In genomic region chr5:154829589-154830218, GRCh38 we compare ENCODE assay signal across 10 cellular contexts. TPM values are rescaled to one million over a fixed set of nuclear protein-coding genes. Genes with fewer than 3 reads are reported as not detected.
DNase-seq lines count a peak whose midpoint lies in the region; ATAC-seq and TF ChIP-seq lines count a peak whose summit lies in the region.
"Had no signal": no experiment of that assay in that cellular context is flagged by ENCODE, and none has a peak within 500 bp of the region (broad histone marks: within the 10 kb centered on the region; RNA-seq: fewer than 3 reads in every experiment).

No MANE protein-coding gene starts in this region.

- no peak overlapping the region for H3K4me3 ChIP-seq in stomach
- H3K4me3 ChIP-seq: right lobe of liver had no signal

- H3K36me3 ChIP-seq in stomach: peaks cover 8 to 71% (median 66%) of the 10 kb centered on the region in 4 donors

- no peak for TF ChIP-seq EP300 in stomach (IDR thresholded peaks at IDR 0.05)

- no peak overlapping the region for H3K4me3 Mint-ChIP-seq in activated CD8-positive, alpha-beta memory T cell treated with anti-CD3 and anti-CD28 coated beads, Interleukin-2, amount 10 ng/mL, durations not matched to agents 7 days and 5 days
- no peak overlapping the region for H3K4me3 Mint-ChIP-seq in activated CD4-positive, alpha-beta memory T cell treated with anti-CD3 and anti-CD28 coated beads for 36 hours

- H3K9me3 ChIP-seq in stomach: no peaks in the 10 kb centered on the region
- H3K9me3 ChIP-seq: right lobe of liver had no signal

- peaks cover 10% of the 10 kb centered on the region for H3K36me3 Mint-ChIP-seq in activated CD8-positive, alpha-beta memory T cell treated with anti-CD3 and anti-CD28 coated beads, Interleukin-2, amount 10 ng/mL, durations not matched to agents 7 days and 5 days
- peaks cover 11% of the 10 kb centered on the region for H3K36me3 Mint-ChIP-seq in activated CD4-positive, alpha-beta memory T cell treated with anti-CD3 and anti-CD28 coated beads for 36 hours

- no peaks in the 10 kb centered on the region for H3K27me3 Mint-ChIP-seq in activated CD8-positive, alpha-beta memory T cell treated with anti-CD3 and anti-CD28 coated beads, Interleukin-2, amount 10 ng/mL, durations not matched to agents 7 days and 5 days
- H3K27me3 Mint-ChIP-seq in activated CD4-positive, alpha-beta memory T cell treated with anti-CD3 and anti-CD28 coated beads for 36 hours: no peaks in the 10 kb centered on the region

- no peaks in the 10 kb centered on the region for H3K9me3 Mint-ChIP-seq in activated CD8-positive, alpha-beta memory T cell treated with anti-CD3 and anti-CD28 coated beads, Interleukin-2, amount 10 ng/mL, durations not matched to agents 7 days and 5 days (ENCODE audit: low read depth)
- no peaks in the 10 kb centered on the region for H3K9me3 Mint-ChIP-seq in activated CD4-positive, alpha-beta memory T cell treated with anti-CD3 and anti-CD28 coated beads for 36 hours

- peak overlapping the region in 2 of 5 donors; percentile 46 to 67 for H3K27ac ChIP-seq in stomach
- H3K27ac ChIP-seq: right lobe of liver had no signal

- peaks cover 4 to 22% (median 11%) of the 10 kb centered on the region in 4 donors for H3K4me1 ChIP-seq in stomach

- peak; percentile 55 for DNase-seq in activated CD8-positive, alpha-beta memory T cell treated with anti-CD3 and anti-CD28 coated beads, Interleukin-2, amount 10 ng/mL, durations not matched to agents 7 days and 5 days
- no peak for DNase-seq in activated CD8-positive, alpha-beta memory T cell treated with anti-CD3 and anti-CD28 coated beads, Interleukin-2, amount 50 U/mL, for 4 hours
- peak; percentile 61 for DNase-seq in activated CD4-positive, alpha-beta memory T cell treated with anti-CD3 and anti-CD28 coated beads for 36 hours
- DNase-seq in glomerular visceral epithelial cell (ENCODE audit: extremely low spot score) (peak; percentile 89), stomach (peak; percentile 34), NCI-H2107 treated with DMSO at 0.1 percent for 48 hours (lab: John Stamatoyannopoulos, UW; ENCODE audit: unreplicated experiment) (no peak), head of caudate nucleus (no peak)
- DNase-seq: amniotic stem cell, right lobe of liver had no signal

- peaks cover 36% of the 10 kb centered on the region for H3K4me1 Mint-ChIP-seq in activated CD8-positive, alpha-beta memory T cell treated with anti-CD3 and anti-CD28 coated beads, Interleukin-2, amount 10 ng/mL, durations not matched to agents 7 days and 5 days
- H3K4me1 Mint-ChIP-seq in activated CD4-positive, alpha-beta memory T cell treated with anti-CD3 and anti-CD28 coated beads for 36 hours (ENCODE audit: low read depth): peaks cover 37% of the 10 kb centered on the region

- H3K27me3 ChIP-seq in stomach: no peaks in the 10 kb centered on the region
- H3K27me3 ChIP-seq: right lobe of liver had no signal

- ATAC-seq in activated CD8-positive, alpha-beta memory T cell treated with anti-CD3 and anti-CD28 coated beads, Interleukin-2, amount 10 ng/mL, durations not matched to agents 7 days and 5 days: peak; percentile 68
- no peak for ATAC-seq in GM19395 (IDR thresholded peaks at IDR 0.05; ENCODE audit: unreplicated experiment)

- intact Hi-C loops in activated CD4-positive, alpha-beta memory T cell treated with anti-CD3 and anti-CD28 coated beads for 36 hours (cut with micrococcal nuclease): loop anchor here (1.0 to 2.0 kb wide), 2 partner anchors 29 to 71 kb away; partner anchors contain the start of gene CNOT8
- intact Hi-C loops in stomach (cut with DNase I; ENCODE audit: low total_unique reads) (no loop called here), head of caudate nucleus (cut with DNase I) (no loop called here)

- 66 to 87% (median 74%) methylated on average over 3 to 4 of the region's 4 CpGs for WGBS in stomach, 5 donors

- TF ChIP-seq POLR2A in stomach (IDR thresholded peaks at IDR 0.05): no peak

- TF ChIP-seq CTCF in stomach (IDR thresholded peaks at IDR 0.05): no peak

- peak overlapping the region; percentile 76 for H3K27ac Mint-ChIP-seq in activated CD8-positive, alpha-beta memory T cell treated with anti-CD3 and anti-CD28 coated beads, Interleukin-2, amount 10 ng/mL, durations not matched to agents 7 days and 5 days
- peak overlapping the region; percentile 89 for H3K27ac Mint-ChIP-seq in activated CD4-positive, alpha-beta memory T cell treated with anti-CD3 and anti-CD28 coated beads for 36 hours

- CTCF ChIA-PET in activated CD8-positive, alpha-beta memory T cell treated with anti-CD3 and anti-CD28 coated beads, Interleukin-2, amount 10 ng/mL, durations not matched to agents 7 days and 5 days (lab: Charles Lee): interaction anchor here (1.4 to 2.1 kb wide), 2 partner anchors 29 to 179 kb away, joined by 3 to 6 read pairs; partner anchors contain the start of gene CNOT8
- CTCF ChIA-PET in activated CD4-positive, alpha-beta memory T cell treated with anti-CD3 and anti-CD28 coated beads for 36 hours (lab: Charles Lee): interaction anchor here (1.0 kb wide), 1 partner anchor 27 kb away, joined by 4 read pairs; no protein-coding TSS in a partner anchor

- POLR2A ChIA-PET in activated CD4-positive, alpha-beta memory T cell treated with anti-CD3 and anti-CD28 coated beads for 36 hours (lab: Charles Lee): interaction anchor here (0.8 kb wide), 1 partner anchor 72 kb away, joined by 3 read pairs; no protein-coding TSS in a partner anchor

RNA-seq across cellular contexts. Expression of gene FAXDC2, which starts 20.7 kb away (rescaled TPM):
- total RNA-seq in activated CD8-positive, alpha-beta memory T cell treated with anti-CD3 and anti-CD28 coated beads, Interleukin-2, amount 10 ng/mL, durations not matched to agents 7 days and 5 days: not detected
- total RNA-seq in activated CD4-positive, alpha-beta memory T cell treated with anti-CD3 and anti-CD28 coated beads for 36 hours: not detected
- total RNA-seq in stomach: 100 to 1,000 TPM in 1 of 5 donors, 10 to 100 TPM in 4; 16.5 to 160 (median 24.5) TPM
- 10 to 100 TPM in 2 of 3 donors, 1 to 10 TPM in 1; 4.9 to 13.5 (median 10.7) TPM for polyA plus RNA-seq in stomach

RNA-seq across cellular contexts. Expression of gene CNOT8, which starts 28.7 kb away (rescaled TPM):
- total RNA-seq in activated CD8-positive, alpha-beta memory T cell treated with anti-CD3 and anti-CD28 coated beads, Interleukin-2, amount 10 ng/mL, durations not matched to agents 7 days and 5 days: 10 to 100 TPM; 61.6 to 62.4 TPM
- total RNA-seq in activated CD4-positive, alpha-beta memory T cell treated with anti-CD3 and anti-CD28 coated beads for 36 hours: 10 to 100 TPM; 66.5 to 66.9 TPM
- total RNA-seq in stomach: 10 to 100 TPM; 28.4 to 81.5 (median 59.4) TPM
- 10 to 100 TPM; 25.4 to 43.7 (median 32.9) TPM for polyA plus RNA-seq in stomach

Comparison
In these comparisons a context has a peak if more than half of its experiments do, and no peak if none do; other contexts are left out.
1. DNase-seq: peak in activated CD8-positive, alpha-beta memory T cell treated with anti-CD3 and anti-CD28 coated beads, Interleukin-2, amount 10 ng/mL, durations not matched to agents 7 days and 5 days (single experiment), activated CD4-positive, alpha-beta memory T cell treated with anti-CD3 and anti-CD28 coated beads for 36 hours (single experiment), glomerular visceral epithelial cell (single experiment) and stomach (single experiment); none in activated CD8-positive, alpha-beta memory T cell treated with anti-CD3 and anti-CD28 coated beads, Interleukin-2, amount 50 U/mL, for 4 hours (single experiment), NCI-H2107 treated with DMSO at 0.1 percent for 48 hours (single experiment) and head of caudate nucleus (0 of 42).
2. RNA of gene FAXDC2, which starts 20.7 kb away (total RNA-seq): 16.5 to 160 TPM in stomach; not detected in activated CD4-positive, alpha-beta memory T cell treated with anti-CD3 and anti-CD28 coated beads for 36 hours and not detected in activated CD8-positive, alpha-beta memory T cell treated with anti-CD3 and anti-CD28 coated beads, Interleukin-2, amount 10 ng/mL, durations not matched to agents 7 days and 5 days; every median in the first group is over 10 times any median in the second.